12 cellular contexts compared by ENCODE assay signal in genomic region chr7:150295614-150296013, GRCh38. TPM values are rescaled to one million over a fixed set of nuclear protein-coding genes. Genes with fewer than 3 reads are reported as not detected.
DNase-seq lines count a peak whose midpoint lies in the region; ATAC-seq, FAIRE-seq and TF ChIP-seq lines count a peak whose summit lies in the region.
"Not testable (repeated sequence)": the region's sequence is repeated elsewhere in the genome, so short reads cannot be mapped to it uniquely, and the experiment has no call there.
"Had no signal": no experiment of that assay in that cellular context is flagged by ENCODE, and none has a peak within 500 bp of the region (broad histone marks: within the 10 kb centered on the region; RNA-seq: fewer than 3 reads in every experiment).

No MANE protein-coding gene starts in this region.

- not testable (repeated sequence) for H3K4me1 ChIP-seq in A549; Panc1 (ENCODE audit: control insufficient read depth, insufficient read depth, low read length); heart right ventricle; mucosa of descending colon (ENCODE audit: low read depth)
- H3K4me1 ChIP-seq in body of pancreas, result peaks cover 12% of the 10 kb centered on the region

- intact Hi-C loops in Panc1 (cut with micrococcal nuclease; ENCODE audit: unreplicated experiment); body of pancreas (cut with DNase I); heart right ventricle (cut with DNase I); mucosa of descending colon (cut with DNase I, micrococcal nuclease): not testable (repeated sequence)

- CTCF ChIA-PET in A549 (lab: Yijun Ruan, JAX); Panc1 (lab: Charles Lee): not testable (repeated sequence)

- H3K27me3 Mint-ChIP-seq in type B pancreatic cell, result not testable (repeated sequence)

- DNase-seq in A549 (ENCODE audit: low read depth in 1 of 2, low spot score in 1 of 2); Panc1 (ENCODE audit: low read depth, low spot score); body of pancreas; heart right ventricle; left lobe of liver (ENCODE audit: low spot score); mucosa of descending colon; type B pancreatic cell (ENCODE audit: extremely low spot score, unreplicated experiment): not testable (repeated sequence)

- not testable (repeated sequence) for H3K27ac ChIP-seq in A549; Panc1 (ENCODE audit: low read length); heart right ventricle
- peak overlapping the region in 1 of 4 donors; percentile 41 for H3K27ac ChIP-seq in body of pancreas

- not testable (repeated sequence) for H3K36me3 Mint-ChIP-seq in type B pancreatic cell

- POLR2A ChIA-PET in A549 (lab: Yijun Ruan, JAX); Panc1 (lab: Charles Lee): not testable (repeated sequence)

- TF ChIP-seq RAD21 in A549 (conservative IDR thresholded peaks at IDR 0.05 in 1 of 2, IDR thresholded peaks at IDR 0.05 in 1 of 2), result not testable (repeated sequence)

- not testable (repeated sequence) for FAIRE-seq in A549 (lab: Jason Lieb, UNC)

- H3K4me1 Mint-ChIP-seq in type B pancreatic cell (ENCODE audit: unreplicated experiment), result not testable (repeated sequence)

- not testable (repeated sequence) for H3K9me3 ChIP-seq in A549; Panc1 (ENCODE audit: control insufficient read depth, insufficient read depth, low read depth, low read length); body of pancreas; heart right ventricle; mucosa of descending colon

- not testable (repeated sequence) for H3K36me3 ChIP-seq in Panc1 (ENCODE audit: control insufficient read depth, insufficient read depth, low read length); body of pancreas (replicated peaks in 1 of 2; ENCODE audit: insufficient read depth in 1 of 2, low read depth in 2 of 2); heart right ventricle; mucosa of descending colon (ENCODE audit: low read depth)

- H3K27me3 ChIP-seq in Panc1 (ENCODE audit: control insufficient read depth, insufficient read depth, low read length); body of pancreas; heart right ventricle: not testable (repeated sequence)

- 59% methylated on average over 3 of the region's 8 CpGs for WGBS in A549 (ENCODE audit: missing lambda C conversion rate)
- WGBS in body of pancreas, 2 donors, result 33 to 45% methylated on average over 1 to 2 of the region's 8 CpGs
- WGBS in heart right ventricle, 2 donors, result 73 to 75% methylated on average over 2 of the region's 8 CpGs

- BruUV-seq in Panc1 (replicated peaks; lab: Mats Ljungman, UMichigan), result not testable (repeated sequence)

- not testable (repeated sequence) for H3K9me3 Mint-ChIP-seq in type B pancreatic cell

- not testable (repeated sequence) for H3K4me3 Mint-ChIP-seq in type B pancreatic cell

- peak overlapping the region; percentile 25 for H3K27ac Mint-ChIP-seq in type B pancreatic cell

- H3K4me2 ChIP-seq in A549, result not testable (repeated sequence)

- not testable (repeated sequence) for TF ChIP-seq CTCF in A549 (IDR thresholded peaks at IDR 0.05); Panc1 (IDR thresholded peaks at IDR 0.05); body of pancreas (IDR thresholded peaks at IDR 0.05); heart right ventricle (IDR thresholded peaks at IDR 0.05); mucosa of descending colon (IDR thresholded peaks at IDR 0.05); type B pancreatic cell (conservative IDR thresholded peaks at IDR 0.05)

- ATAC-seq in A549 (peak; percentile 77 to 78; a peak in 5 of 6 replicates), Panc1 (peak; percentile 96), body of pancreas (peak; percentile 73), heart right ventricle (peak in 6 of 8 donors; percentile 66 to 88 (median 77)), left lobe of liver (peak; percentile 85), mucosa of descending colon (peak; percentile 26)

- in situ Hi-C loops in Panc1 (cut with HindIII; ENCODE audit: low pct_unique_long_range_greater_than_20kb, low sequenced_read_pairs), result not testable (repeated sequence)

- TF ChIP-seq POLR2A in A549 (IDR thresholded peaks at IDR 0.05; ENCODE audit: low read length); body of pancreas (IDR thresholded peaks at IDR 0.05): not testable (repeated sequence)

- not testable (repeated sequence) for TF ChIP-seq EP300 in A549 (IDR thresholded peaks at IDR 0.05)

- H3K4me3 ChIP-seq in A549; Panc1 (ENCODE audit: low read depth in 2 of 2, low read length in 2 of 2); body of pancreas; heart right ventricle; mucosa of descending colon: not testable (repeated sequence)

RNA-seq across cellular contexts. Expression of gene LRRC61, which starts 27.5 kb away (rescaled TPM):
- 0.22 and 0.46 TPM in 2 replicates for polyA plus RNA-seq in A549 (2011; rRNA removed)
- 0.19 and 0.21 TPM in 2 replicates for polyA plus RNA-seq in A549 (2012; cell fraction: cytosol; rRNA removed)
- 0.17 and 0.27 TPM in 2 replicates for polyA plus RNA-seq in A549 (2012; cell fraction: nucleus; rRNA removed)
- 0.10 to 0.47 TPM (median 0.19 TPM) in 3 replicates for polyA plus RNA-seq in A549 (2017; fragmentation: RNase III; extraction: RNeasy Plus Mini Kit Qiagen cat#74134 plus additional on column Dnase treatment)
- polyA minus RNA-seq in A549 (2011; rRNA and poly(A)+ RNA removed), result 0.24 and 0.29 TPM in 2 replicates
- 13.8 TPM for total RNA-seq in Panc1 (2021; ENCODE audit: unreplicated experiment)
- 24.0 TPM for polyA plus RNA-seq in Panc1 (2012; ENCODE audit: insufficient read length)
- 10 to 100 TPM in 1 of 2 donors, 1 to 10 TPM in 1; 4.9 to 25.2 TPM for total RNA-seq in body of pancreas
- 1 to 10 TPM; 3.0 to 5.0 (median 3.9) TPM for total RNA-seq in heart right ventricle
- 1 to 10 TPM; 1.2 to 6.4 TPM for polyA plus RNA-seq in heart right ventricle
- 14.0 TPM for total RNA-seq in left lobe of liver
- 10 to 100 TPM; 11.8 to 14.5 (median 14.5) TPM for total RNA-seq in mucosa of descending colon
- total RNA-seq in type B pancreatic cell (ENCODE audit: low replicate concordance), result 13.0 and 17.7 TPM in 2 replicates
- total RNA-seq: HFFc6, HT1080 had no signal

RNA-seq across cellular contexts. Expression of gene ACTR3C, which starts 27.7 kb away (rescaled TPM):
- polyA plus RNA-seq in A549 (2011; rRNA removed) (0.40 and 0.43 TPM in 2 replicates), A549 (2017; fragmentation: RNase III; extraction: RNeasy Plus Mini Kit Qiagen cat#74134 plus additional on column Dnase treatment) (0.43 to 0.58 TPM (median 0.54 TPM) in 3 replicates), heart right ventricle (1 to 10 TPM; 2.7 to 3.5 TPM)
- 0.09 TPM in 1 of 2 replicates, not detected in the other for polyA plus RNA-seq in A549 (2012; cell fraction: cytosol; rRNA removed)
- 0.01 and 0.04 TPM in 2 replicates for polyA plus RNA-seq in A549 (2012; cell fraction: nucleus; rRNA removed)
- polyA minus RNA-seq in A549 (2011; rRNA and poly(A)+ RNA removed), result 0.34 and 0.87 TPM in 2 replicates
- total RNA-seq in Panc1 (2021; ENCODE audit: unreplicated experiment) (6.5 TPM), body of pancreas (10 to 100 TPM; 35.5 to 69.9 TPM), heart right ventricle (1 to 10 TPM; 2.6 to 7.0 (median 3.5) TPM), left lobe of liver (27.6 TPM), mucosa of descending colon (10 to 100 TPM; 29.9 to 53.0 (median 30.2) TPM), type B pancreatic cell (ENCODE audit: low replicate concordance) (4.8 and 8.7 TPM in 2 replicates)
- polyA plus RNA-seq in Panc1 (2012; ENCODE audit: insufficient read length), result 2.8 TPM
- total RNA-seq: H1, HFFc6, HT1080 had no signal

RNA-seq across cellular contexts. Expression of gene RARRES2, which starts 45.8 kb away (rescaled TPM):
- polyA plus RNA-seq in A549 (2011; rRNA removed), result not detected in 2 replicates
- polyA plus RNA-seq in A549 (2012; cell fraction: cytosol; rRNA removed), result not detected in 2 replicates
- polyA plus RNA-seq in A549 (2012; cell fraction: nucleus; rRNA removed), result not detected in 2 replicates
- polyA plus RNA-seq in A549 (2017; fragmentation: RNase III; extraction: RNeasy Plus Mini Kit Qiagen cat#74134 plus additional on column Dnase treatment), result 0.11 TPM in 1 of 3 replicates, not detected in the others
- polyA minus RNA-seq in A549 (2011; rRNA and poly(A)+ RNA removed), result not detected in 2 replicates
- total RNA-seq in Panc1 (2021; ENCODE audit: unreplicated experiment), result 1.1 TPM
- polyA plus RNA-seq in Panc1 (2012; ENCODE audit: insufficient read length), result not detected
- 100 to 1,000 TPM; 245 to 400 TPM for total RNA-seq in body of pancreas
- total RNA-seq in heart right ventricle, result 10 to 100 TPM in 7 of 10 donors, 1 to 10 TPM in 3; 6.7 to 25.8 (median 16.2) TPM
- 10 to 100 TPM; 25.6 to 33.0 TPM for polyA plus RNA-seq in heart right ventricle
- total RNA-seq in left lobe of liver, result 852 TPM
- 100 to 1,000 TPM in 1 of 3 donors, 10 to 100 TPM in 2; 82.6 to 202 (median 98.9) TPM for total RNA-seq in mucosa of descending colon
- total RNA-seq in type B pancreatic cell (ENCODE audit: low replicate concordance), result 16.3 and 109 TPM in 2 replicates
- total RNA-seq: Caco-2; CD8-positive, alpha-beta memory T cell; HT1080 had no signal
- polyA plus RNA-seq: CD8-positive, alpha-beta memory T cell had no signal

Comparison
In these comparisons a context has a peak if more than half of its experiments do, and no peak if none do; other contexts are left out.
1. ATAC-seq: peak in every context shown above with its lines; median percentile 96 in Panc1; 85 in left lobe of liver; 78 in A549; 77 in heart right ventricle; 73 in body of pancreas; 26 in mucosa of descending colon.